In the genomic region with DNA sequence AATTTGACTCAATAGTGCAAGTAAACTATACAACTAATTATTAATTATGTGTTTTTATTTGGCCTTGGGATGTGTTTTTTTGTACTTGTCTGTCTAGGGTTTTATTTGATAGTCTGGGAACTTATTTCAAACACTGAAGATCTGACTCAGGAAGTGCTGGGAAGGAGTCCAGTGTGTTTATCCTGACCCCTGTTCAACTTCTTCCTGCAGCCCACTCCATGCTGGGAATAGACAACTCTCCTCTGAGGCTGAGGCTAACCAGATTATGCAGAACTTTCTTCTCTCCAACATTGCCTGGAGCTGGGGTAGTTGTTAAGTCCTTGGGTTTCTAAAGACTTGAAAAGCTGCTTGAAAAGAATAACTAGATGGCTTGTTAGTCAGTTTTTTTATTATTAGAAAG, we compare ENCODE assay signal across 18 cellular contexts. TPM values are rescaled to one million over a fixed set of nuclear protein-coding genes. Genes with fewer than 3 reads are reported as not detected.
DNase-seq lines count a peak whose midpoint lies in the region; ATAC-seq and TF ChIP-seq lines count a peak whose summit lies in the region.
"Had no signal": no experiment of that assay in that cellular context is flagged by ENCODE, and none has a peak within 500 bp of the region (broad histone marks: within the 10 kb centered on the region; RNA-seq: fewer than 3 reads in every experiment).

No MANE protein-coding gene starts in this region.

- H3K36me3 Mint-ChIP-seq in endothelial cell (ENCODE audit: low read depth, unreplicated experiment): no peaks in the 10 kb centered on the region

- TF ChIP-seq CTCF in endothelial cell (IDR thresholded peaks at IDR 0.05; ENCODE audit: unreplicated experiment): no peak

- peaks cover 15% of the 10 kb centered on the region for H3K4me1 Mint-ChIP-seq in endothelial cell (ENCODE audit: unreplicated experiment)

- peak overlapping the region; percentile 57 for H3K27ac Mint-ChIP-seq in endothelial cell (ENCODE audit: unreplicated experiment)
- H3K27ac Mint-ChIP-seq: CD8-positive, alpha-beta memory T cell; T-helper 17 cell had no signal

- DNase-seq in NCI-H226: peak; percentile 15
- DNase-seq in endothelial cell (ENCODE audit: low spot score): no peak
- peak; percentile 19 for DNase-seq in medulla oblongata (ENCODE audit: extremely low spot score)
- DNase-seq in mucosa of gallbladder (ENCODE audit: low spot score): no peak
- no peak for DNase-seq in NK-92 treated with Interleukin-12 subunit alpha and Interleukin-12 subunit beta, amount 100 ng/mL, for 24 hours (lab: John Stamatoyannopoulos, UW)
- no peak for DNase-seq in NCI-H2196 (lab: John Stamatoyannopoulos, UW; ENCODE audit: unreplicated experiment)
- DNase-seq: activated CD4-positive, CD25-positive, alpha-beta regulatory T cell treated with anti-CD3 and anti-CD28 coated beads, Interleukin-2, amount 50 U/mL, for 72 hours; body of pancreas; CD8-positive, alpha-beta memory T cell; KBM-7; NCI-H1105 treated with DMSO at 0.1 percent for 48 hours; spleen; stimulated activated naive CD4-positive, alpha-beta T cell; T-helper 17 cell; upper lobe of left lung had no signal

- H3K4me3 ChIP-seq in ACC112 (ENCODE audit: low read depth, low read length): no peak overlapping the region
- H3K4me3 ChIP-seq: body of pancreas, spleen, upper lobe of left lung had no signal

- no peaks in the 10 kb centered on the region for H3K27me3 ChIP-seq in ACC112 (ENCODE audit: insufficient read depth, low read length)
- H3K27me3 ChIP-seq: body of pancreas, spleen, upper lobe of left lung had no signal

- H3K27me3 Mint-ChIP-seq in endothelial cell (ENCODE audit: unreplicated experiment): peaks cover 5% of the 10 kb centered on the region
- H3K27me3 Mint-ChIP-seq: CD8-positive, alpha-beta memory T cell; T-helper 17 cell had no signal

- no peak overlapping the region for H2AFZ ChIP-seq in ACC112 (ENCODE audit: low read length, unreplicated experiment)

- ATAC-seq in HG03045 (IDR thresholded peaks at IDR 0.05; ENCODE audit: unreplicated experiment): no peak
- ATAC-seq: body of pancreas, Right ventricle myocardium inferior, T-helper 17 cell had no signal

- no peaks in the 10 kb centered on the region for H3K9me3 Mint-ChIP-seq in endothelial cell (ENCODE audit: unreplicated experiment)
- H3K9me3 Mint-ChIP-seq: CD8-positive, alpha-beta memory T cell had no signal

- H3K79me2 ChIP-seq in ACC112 (ENCODE audit: control insufficient read depth, insufficient read depth, low read length, unreplicated experiment): peaks cover 46% of the 10 kb centered on the region

- peaks cover 5% of the 10 kb centered on the region; the same call in 1 of the 2 replicates for H3K36me3 ChIP-seq in ACC112 (ENCODE audit: insufficient read depth, low read length)

- peaks cover 42% of the 10 kb centered on the region for H3K4me1 ChIP-seq in ACC112 (ENCODE audit: control insufficient read depth, insufficient read depth, low read length, unreplicated experiment)
- H3K4me1 ChIP-seq: upper lobe of left lung had no signal

- H3K27ac ChIP-seq in ACC112 (ENCODE audit: low read depth, low read length): peak overlapping the region; percentile 11; the same call in 1 of the 2 replicates
- H3K27ac ChIP-seq: body of pancreas, upper lobe of left lung had no signal

- H3K4me3 Mint-ChIP-seq in endothelial cell (ENCODE audit: unreplicated experiment): no peak overlapping the region
- H3K4me3 Mint-ChIP-seq: CD8-positive, alpha-beta memory T cell; T-helper 17 cell had no signal

RNA-seq across cellular contexts. Expression of a gene that starts 6.9 kb away (rescaled TPM):
- total RNA-seq in endothelial cell (ENCODE audit: unreplicated experiment): 38.1 TPM
- 34.2 TPM for total RNA-seq in mucosa of gallbladder

RNA-seq across cellular contexts. Expression of a gene that starts 8.2 kb away (rescaled TPM):
- total RNA-seq in endothelial cell (ENCODE audit: unreplicated experiment) (5.5 TPM), mucosa of gallbladder (6.4 TPM)

RNA-seq across cellular contexts. Expression of a gene that starts 58.9 kb away (rescaled TPM):
- total RNA-seq in endothelial cell (ENCODE audit: unreplicated experiment) (22.2 TPM), mucosa of gallbladder (11.0 TPM)

Comparison
In these comparisons a context has a peak if more than half of its experiments do, and no peak if none do; other contexts are left out.
1. DNase-seq: peak in NCI-H226 (single experiment) and medulla oblongata (single experiment); none in endothelial cell (single experiment), mucosa of gallbladder (single experiment), NK-92 treated with Interleukin-12 subunit alpha and Interleukin-12 subunit beta, amount 100 ng/mL, for 24 hours (single experiment) and NCI-H2196 (single experiment).